Comparison of ENCODE assay signal across 9 cellular contexts in the genomic region with DNA sequence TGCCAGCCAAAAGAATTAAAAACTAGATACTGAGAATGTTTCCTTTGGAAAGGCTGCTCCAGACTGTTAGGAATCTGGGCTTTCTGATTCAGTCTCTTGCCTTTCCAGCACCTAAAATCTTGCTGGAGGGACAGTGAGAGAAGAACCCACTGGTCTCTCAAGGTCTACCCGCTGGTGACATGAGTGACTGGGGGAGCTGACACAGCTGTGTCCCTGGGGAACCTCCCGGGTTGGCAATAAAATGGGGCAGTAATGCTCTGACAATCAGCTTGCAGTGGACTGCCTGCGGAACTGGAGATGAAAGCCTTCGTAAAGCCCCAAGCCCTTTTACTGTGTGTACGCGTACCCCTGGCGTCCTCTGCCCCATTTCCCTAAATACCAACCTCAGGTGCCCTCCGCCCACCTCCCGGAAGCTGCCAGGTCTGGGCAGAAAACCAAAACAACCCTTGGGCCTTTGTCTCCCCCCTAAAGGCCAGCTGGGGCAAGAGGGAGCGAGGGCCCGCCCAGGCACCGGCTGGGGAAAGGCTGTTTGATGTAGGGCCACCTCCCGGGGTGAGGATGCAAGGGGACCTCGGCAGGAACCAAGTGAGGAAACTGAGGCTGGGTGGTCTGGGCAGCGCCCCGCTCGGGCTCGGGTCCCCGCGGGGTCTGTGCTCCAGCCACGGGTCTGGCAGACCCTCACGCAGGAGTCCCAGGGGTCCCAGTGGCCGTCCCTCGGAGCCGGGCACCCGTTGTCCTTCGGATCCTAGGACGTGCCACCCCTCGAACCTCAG. TPM values are rescaled to one million over a fixed set of nuclear protein-coding genes. Genes with fewer than 3 reads are reported as not detected.
DNase-seq lines count a peak whose midpoint lies in the region; ATAC-seq, FAIRE-seq and TF ChIP-seq lines count a peak whose summit lies in the region.
"Had no signal": no experiment of that assay in that cellular context is flagged by ENCODE, and none has a peak within 500 bp of the region (broad histone marks: within the 10 kb centered on the region; RNA-seq: fewer than 3 reads in every experiment).

No MANE protein-coding gene starts in this region.

- H3K9me3 Mint-ChIP-seq in HFFc6 (no peaks in the 10 kb centered on the region), activated B cell treated with CpG ODN at 0.5 μM for 24 hours (no peaks in the 10 kb centered on the region)

- H3K9ac ChIP-seq in endothelial cell of umbilical vein (replicated peaks; ENCODE audit: extremely low read depth, insufficient read depth, low read length): peak overlapping the region; percentile 81

- TF ChIP-seq POLR2A in endothelial cell of umbilical vein (IDR thresholded peaks at IDR 0.05; ENCODE audit: low read depth, low read length): no peak

- H3K4me3 ChIP-seq in AG09309 (ENCODE audit: control insufficient read depth, low read depth, low read length) (peak overlapping the region; percentile 100), endothelial cell of umbilical vein (replicated peaks in 1 of 3; ENCODE audit: insufficient read depth in 1 of 3, low read depth in 1 of 3, low read length in 3 of 3) (peak overlapping the region; percentile 70 to 84 (median 83)), neuron (ENCODE audit: low read length) (peak overlapping the region; percentile 85)

- peak overlapping the region; percentile 97 for H3K27ac Mint-ChIP-seq in HFFc6
- peak overlapping the region; percentile 85 for H3K27ac Mint-ChIP-seq in activated B cell treated with CpG ODN at 0.5 μM for 24 hours

- H3K27me3 Mint-ChIP-seq in HFFc6 (ENCODE audit: insufficient read depth) (peaks cover 5% of the 10 kb centered on the region), activated B cell treated with CpG ODN at 0.5 μM for 24 hours (no peaks in the 10 kb centered on the region)

- POLR2A ChIA-PET in activated B cell treated with CpG ODN at 0.5 μM for 24 hours (lab: Charles Lee): interaction anchor here (0.7 to 1.1 kb wide), 6 partner anchors 12 to 322 kb away, joined by 3 to 4 read pairs (median 4); a partner anchor contains a TSS
- POLR2A ChIA-PET in endothelial cell of umbilical vein (lab: Charles Lee): no interaction called here

- dilution Hi-C loops in endothelial cell of umbilical vein (cut with MboI; ENCODE audit: extremely low pct_ligation_motif_present, low sequenced_read_pairs): no loop called here

- DNase-seq in AG09309 (ENCODE audit: low read depth): no peak
- no peak for DNase-seq in HFFc6
- peak; percentile 35 for DNase-seq in activated B cell treated with CpG ODN at 0.5 μM for 24 hours
- peak; percentile 26 for DNase-seq in endothelial cell of umbilical vein (ENCODE audit: low read depth, low spot score)
- no peak for DNase-seq in UCSD-AML1 (lab: John Stamatoyannopoulos, UW; ENCODE audit: unreplicated experiment)
- DNase-seq in AML-193 (lab: John Stamatoyannopoulos, UW): no peak
- no peak for DNase-seq in nucleus accumbens (lab: John Stamatoyannopoulos, UW)

- ATAC-seq in activated B cell treated with CpG ODN at 0.5 μM for 24 hours (ENCODE audit: low read depth): peak; percentile 41

- no TSS peak for BruUV-seq in endothelial cell of umbilical vein (replicated peaks; lab: Mats Ljungman, UMichigan)

- H3K9me1 ChIP-seq in endothelial cell of umbilical vein (replicated peaks; ENCODE audit: control insufficient read depth, extremely low read depth, insufficient read depth, low read length): no peaks in the 10 kb centered on the region

- no peak for TF ChIP-seq CTCF in AG09309 (IDR thresholded peaks at IDR 0.05; ENCODE audit: control insufficient read depth, insufficient read depth, low read depth, low read length, missing control alignments)
- no peak for TF ChIP-seq CTCF in HFFc6 (IDR thresholded peaks at IDR 0.05)
- TF ChIP-seq CTCF in activated B cell treated with CpG ODN at 0.5 μM for 24 hours (IDR thresholded peaks at IDR 0.05): no peak
- no peak for TF ChIP-seq CTCF in endothelial cell of umbilical vein (IDR thresholded peaks at IDR 0.05; ENCODE audit: extremely low read depth in 1 of 2, insufficient read depth in 1 of 2, low read depth in 1 of 2, low read length in 2 of 2)

- H3K36me3 ChIP-seq in endothelial cell of umbilical vein (ENCODE audit: control insufficient read depth in 2 of 2, extremely low read depth in 1 of 2, insufficient read depth in 2 of 2, low read length in 2 of 2) (peaks cover 0 to 3% of the 10 kb centered on the region in 2 experiments), neuron (ENCODE audit: insufficient read depth, low read length) (peaks cover 10% of the 10 kb centered on the region)

- no peak overlapping the region for H2AFZ ChIP-seq in endothelial cell of umbilical vein (ENCODE audit: low read depth, low read length)
- H2AFZ ChIP-seq in neuron (ENCODE audit: low read depth, low read length): no peak overlapping the region

- H3K9me3 ChIP-seq in endothelial cell of umbilical vein (replicated peaks; ENCODE audit: control insufficient read depth, insufficient read depth, low read length) (no peaks in the 10 kb centered on the region), neuron (ENCODE audit: low read length) (no peaks in the 10 kb centered on the region)

- H3K4me1 ChIP-seq in endothelial cell of umbilical vein (ENCODE audit: control insufficient read depth, extremely low read depth, insufficient read depth, low read length) (peaks cover 9% of the 10 kb centered on the region), neuron (ENCODE audit: insufficient read depth, low read length) (peaks cover 20% of the 10 kb centered on the region)

- H3K36me3 Mint-ChIP-seq in HFFc6 (ENCODE audit: low read depth) (peaks cover 8% of the 10 kb centered on the region; the same call in 1 of the 2 replicates), activated B cell treated with CpG ODN at 0.5 μM for 24 hours (ENCODE audit: low read depth) (peaks cover 32% of the 10 kb centered on the region)

- H4K20me1 ChIP-seq in endothelial cell of umbilical vein (replicated peaks; ENCODE audit: control insufficient read depth, extremely low read depth, insufficient read depth, low read length): no peaks in the 10 kb centered on the region

- peak overlapping the region; percentile 77 for H3K4me2 ChIP-seq in endothelial cell of umbilical vein (ENCODE audit: insufficient read depth, low read length)

- CTCF ChIA-PET in activated B cell treated with CpG ODN at 0.5 μM for 24 hours (lab: Charles Lee) (interaction anchor here (1.3 to 1.6 kb wide), 2 partner anchors 19 to 35 kb away, joined by 4 to 5 read pairs; no protein-coding TSS in a partner anchor), endothelial cell of umbilical vein (lab: Charles Lee) (interaction anchor here (1.1 to 2.8 kb wide), 3 partner anchors 19 to 352 kb away, joined by 4 to 29 read pairs (median 7); no protein-coding TSS in a partner anchor)

- H3K27me3 ChIP-seq in endothelial cell of umbilical vein (ENCODE audit: control insufficient read depth in 2 of 2, insufficient read depth in 2 of 2, low read length in 2 of 2): no peaks in the 10 kb centered on the region
- no peaks in the 10 kb centered on the region for H3K27me3 ChIP-seq in neuron (ENCODE audit: insufficient read depth, low read length)

- FAIRE-seq in endothelial cell of umbilical vein (lab: Jason Lieb, UNC): peak; percentile 31
- FAIRE-seq: islet of Langerhans had no signal

- H3K4me1 Mint-ChIP-seq in HFFc6 (ENCODE audit: low read depth): peaks cover 56% of the 10 kb centered on the region
- peaks cover 43% of the 10 kb centered on the region for H3K4me1 Mint-ChIP-seq in activated B cell treated with CpG ODN at 0.5 μM for 24 hours

- H3K79me2 ChIP-seq in endothelial cell of umbilical vein (ENCODE audit: control insufficient read depth, insufficient read depth, low read length): peaks cover 51% of the 10 kb centered on the region

- peak overlapping the region; percentile 95 for H3K4me3 Mint-ChIP-seq in HFFc6
- peak overlapping the region; percentile 90 for H3K4me3 Mint-ChIP-seq in activated B cell treated with CpG ODN at 0.5 μM for 24 hours

- intact Hi-C loops in activated B cell treated with CpG ODN at 0.5 μM for 24 hours (cut with micrococcal nuclease) (loop anchor here (1.0 to 10.0 kb wide), 10 partner anchors 7 to 1744 kb away; a partner anchor contains a TSS), endothelial cell of umbilical vein (cut with micrococcal nuclease) (loop anchor here (1.0 kb wide), 2 partner anchors 64 to 104 kb away; a partner anchor contains a TSS)

- H3K27ac ChIP-seq in endothelial cell of umbilical vein (ENCODE audit: insufficient read depth, low read depth, low read length): peak overlapping the region; percentile 68

TF ChIP-seq in endothelial cell of umbilical vein, 7 proteins besides CTCF, POLR2A, EP300 and RAD21:
- no peak for TF ChIP-seq GATA2 (IDR thresholded peaks at IDR 0.05; ENCODE audit: insufficient read depth, insufficient read length, low read depth, low read length)
- no peak for TF ChIP-seq JUN (IDR thresholded peaks at IDR 0.05; ENCODE audit: borderline replicate concordance, insufficient read depth, insufficient read length, low read depth)
- TF ChIP-seq EZH2 (IDR thresholded peaks at IDR 0.05; ENCODE audit: borderline replicate concordance, low read depth, low read length, severe bottlenecking): no peak
- no peak for TF ChIP-seq MYC (IDR thresholded peaks at IDR 0.05; ENCODE audit: low read depth, low read length)
- TF ChIP-seq POLR2AphosphoS5 (IDR thresholded peaks at IDR 0.05; ENCODE audit: insufficient read depth, low read depth, low read length): no peak
- TF ChIP-seq FOS (IDR thresholded peaks at IDR 0.05; ENCODE audit: borderline replicate concordance, insufficient read depth, low read length): no peak
TF ChIP-seq in endothelial cell of umbilical vein: peak in this region for 0.

RNA-seq across cellular contexts. Expression of a gene that starts 0.7 kb away (rescaled TPM):
- 10 to 100 TPM; 51.2 to 64.3 (median 56.1) TPM for total RNA-seq in HFFc6 (2021; fragmentation: NEBNext Ultra II Directional; extraction: Animal tissue kit (Norgen Biotek cat#: 25700))
- total RNA-seq in activated B cell treated with CpG ODN at 0.5 μM for 24 hours (95.9 and 110 TPM in 2 replicates), endothelial cell of umbilical vein (66.2 and 72.3 TPM in 2 replicates)
- polyA plus RNA-seq in endothelial cell of umbilical vein: 32.2 and 43.5 TPM in 2 replicates
- polyA plus RNA-seq in endothelial cell of umbilical vein (2011; cell fraction: cytosol; rRNA removed): 38.6 and 42.2 TPM in 2 replicates
- polyA plus RNA-seq in endothelial cell of umbilical vein (2011; cell fraction: nucleus; rRNA removed): 178 and 193 TPM in 2 replicates
- polyA plus RNA-seq in endothelial cell of umbilical vein (2012): 57.1 and 59.4 TPM in 2 replicates
- polyA minus RNA-seq in endothelial cell of umbilical vein: 48.2 and 49.9 TPM in 2 replicates
- 58.0 TPM for polyA minus RNA-seq in endothelial cell of umbilical vein (2011; cell fraction: cytosol; rRNA and poly(A)+ RNA removed)
- 45.8 and 48.3 TPM in 2 replicates for polyA minus RNA-seq in endothelial cell of umbilical vein (2011; cell fraction: nucleus; rRNA and poly(A)+ RNA removed)

Comparison
In these comparisons a context has a peak if more than half of its experiments do, and no peak if none do; other contexts are left out.
1. DNase-seq: peak in activated B cell treated with CpG ODN at 0.5 μM for 24 hours (single experiment) and endothelial cell of umbilical vein (single experiment); none in AG09309 (single experiment), HFFc6 (single experiment), UCSD-AML1 (single experiment), AML-193 (0 of 2) and nucleus accumbens (0 of 56).
2. Peak in every context shown above with its lines, with median percentiles within 50 percentile points of each other: H3K4me3 ChIP-seq.